ENCODE assay signal across 14 cellular contexts in the genomic region with DNA sequence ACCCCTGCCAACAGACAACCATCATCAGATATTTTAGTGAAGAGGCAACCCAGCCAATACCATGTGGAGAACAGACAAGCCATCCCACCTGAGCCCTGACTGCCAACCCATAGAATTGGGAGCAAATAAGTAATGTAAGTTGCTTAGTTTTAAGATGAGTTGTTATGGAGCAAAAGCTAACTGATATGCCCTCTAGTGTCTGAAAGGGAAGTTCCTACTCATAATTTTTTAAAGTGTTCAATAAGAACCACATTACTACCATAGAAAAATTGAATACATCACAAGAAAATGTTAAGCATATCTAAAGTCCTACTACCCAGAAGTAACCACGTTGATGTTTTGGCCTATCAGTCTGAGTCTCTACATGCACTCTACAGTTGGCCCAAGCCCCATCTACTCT. TPM values are rescaled to one million over a fixed set of nuclear protein-coding genes. Genes with fewer than 3 reads are reported as not detected.
DNase-seq lines count a peak whose midpoint lies in the region; ATAC-seq, FAIRE-seq and TF ChIP-seq lines count a peak whose summit lies in the region.
"Had no signal": no experiment of that assay in that cellular context is flagged by ENCODE, and none has a peak within 500 bp of the region (broad histone marks: within the 10 kb centered on the region; RNA-seq: fewer than 3 reads in every experiment).

No MANE protein-coding gene starts in this region.

- peak; percentile 25 for TF ChIP-seq CTCF in AG09319 (IDR thresholded peaks at IDR 0.05; ENCODE audit: low read depth, low read length)
- TF ChIP-seq CTCF in PC-3 (conservative IDR thresholded peaks at IDR 0.05; ENCODE audit: low read depth, low read length), result peak; percentile 67
- TF ChIP-seq CTCF in fibroblast of pulmonary artery (IDR thresholded peaks at IDR 0.05; ENCODE audit: low read length, missing control alignments), result peak; percentile 35
- no peak for TF ChIP-seq CTCF in CD8-positive, alpha-beta T cell (IDR thresholded peaks at IDR 0.05)

- no peaks in the 10 kb centered on the region for H3K36me3 Mint-ChIP-seq in CD8-positive, alpha-beta T cell

- ATAC-seq in GM18511 (IDR thresholded peaks at IDR 0.05; ENCODE audit: unreplicated experiment) (peak; percentile 68), PC-3 (peak; percentile 38; the same call in 1 of the 2 replicates), GM18873 (IDR thresholded peaks at IDR 0.05; ENCODE audit: low FRiP score, unreplicated experiment) (no peak)
- no peak for ATAC-seq in CD8-positive, alpha-beta T cell

- H3K9me2 ChIP-seq in PC-3 (replicated peaks; ENCODE audit: low read length), result no peaks in the 10 kb centered on the region

- no peak overlapping the region for H2AFZ ChIP-seq in PC-3 (ENCODE audit: low read length)

- no peak for DNase-seq in AG09319 (ENCODE audit: extremely low read depth, low read depth)
- DNase-seq in PC-3, result peak; percentile 39
- peak; percentile 18 for DNase-seq in fibroblast of pulmonary artery (ENCODE audit: low read depth)
- no peak for DNase-seq in activated T-cell treated with anti-CD3 and anti-CD28 coated beads, Interleukin-2, amount 50 U/mL, for 1 hour
- no peak for DNase-seq in CD8-positive, alpha-beta T cell
- no peak for DNase-seq in small intestine
- DNase-seq: activated CD4-positive, alpha-beta T cell treated with anti-CD3 and anti-CD28 coated beads, Interleukin-2, amount 10 ng/mL, durations not matched to agents 24 days and 14 days; activated naive CD4-positive, alpha-beta T cell treated with Interleukin-2 at 50 U/mL for 16 hours; COR-L47; effector memory CD4-positive, alpha-beta T cell; islet precursor cell; thyroid gland had no signal

- no peaks in the 10 kb centered on the region for H3F3A ChIP-seq in PC-3 (ENCODE audit: low read length, unreplicated experiment)

- H3K36me3 ChIP-seq in PC-3 (ENCODE audit: low read depth, low read length) (no peaks in the 10 kb centered on the region), small intestine (ENCODE audit: control insufficient read depth in 2 of 2, insufficient read depth in 2 of 2, low read length in 2 of 2) (no peaks in the 10 kb centered on the region)
- no peaks in the 10 kb centered on the region for H3K36me3 ChIP-seq in CD8-positive, alpha-beta T cell (ENCODE audit: insufficient read depth, low read length)
- H3K36me3 ChIP-seq: thyroid gland had no signal

- no peak overlapping the region for H3K4me3 ChIP-seq in PC-3 (ENCODE audit: low read length)
- H3K4me3 ChIP-seq in fibroblast of pulmonary artery (replicated peaks; ENCODE audit: low read depth, low read length), result no peak overlapping the region
- no peak overlapping the region for H3K4me3 ChIP-seq in CD8-positive, alpha-beta T cell (ENCODE audit: low read depth, low read length)
- H3K4me3 ChIP-seq in small intestine (ENCODE audit: low read depth in 1 of 2, low read length in 2 of 2), result no peak overlapping the region
- H3K4me3 ChIP-seq: thyroid gland had no signal

- WGBS in small intestine, 3 donors, result 0 to 11% (median 10%) methylated on average over 1 of the region's 1 CpG

- H3K4me1 ChIP-seq in PC-3 (ENCODE audit: insufficient read depth, low read length) (no peaks in the 10 kb centered on the region), small intestine (ENCODE audit: control insufficient read depth in 2 of 2, insufficient read depth in 1 of 2, low read depth in 1 of 2, low read length in 1 of 2) (no peaks in the 10 kb centered on the region)
- H3K4me1 ChIP-seq in CD8-positive, alpha-beta T cell (ENCODE audit: insufficient read depth, low read length), result no peaks in the 10 kb centered on the region

- H3K79me2 ChIP-seq in PC-3 (ENCODE audit: low read length), result no peaks in the 10 kb centered on the region

- CTCF ChIA-PET in PC-3 (lab: Charles Lee), result interaction anchor here (0.9 kb wide), 1 partner anchor 189 kb away, joined by 5 read pairs; no protein-coding TSS in a partner anchor
- CTCF ChIA-PET in CD8-positive, alpha-beta T cell (lab: Charles Lee), result interaction anchor here (1.4 kb wide), 1 partner anchor 19 kb away, joined by 4 read pairs; no protein-coding TSS in a partner anchor

- peaks cover 9% of the 10 kb centered on the region for H3K27me3 Mint-ChIP-seq in CD8-positive, alpha-beta T cell (ENCODE audit: low read depth)

- H3K9me3 ChIP-seq in PC-3 (ENCODE audit: low read length), result no peaks in the 10 kb centered on the region
- no peaks in the 10 kb centered on the region for H3K9me3 ChIP-seq in CD8-positive, alpha-beta T cell (ENCODE audit: low read length)
- no peaks in the 10 kb centered on the region for H3K9me3 ChIP-seq in small intestine (ENCODE audit: control insufficient read depth, low read depth)
- H3K9me3 ChIP-seq: thyroid gland had no signal

- no TSS peak for BruUV-seq in PC-3 (replicated peaks; lab: Mats Ljungman, UMichigan)

- POLR2A ChIA-PET in PC-3 (lab: Charles Lee; ENCODE audit: unreplicated experiment), result interaction anchor here (0.6 kb wide), 1 partner anchor 9 kb away, joined by 3 read pairs; no protein-coding TSS in a partner anchor
- POLR2A ChIA-PET in CD8-positive, alpha-beta T cell (lab: Charles Lee), result no interaction called here

- no peaks in the 10 kb centered on the region for H4K20me1 ChIP-seq in PC-3 (ENCODE audit: low read length)

- no peak overlapping the region for H3K4me3 Mint-ChIP-seq in CD8-positive, alpha-beta T cell
- H3K4me3 Mint-ChIP-seq: activated CD4-positive, alpha-beta T cell treated with anti-CD3 and anti-CD28 coated beads, Interleukin-2, amount 10 ng/mL, durations not matched to agents 24 days and 14 days had no signal

- H3K27ac ChIP-seq in PC-3 (ENCODE audit: low read length) (no peak overlapping the region), small intestine (ENCODE audit: low read depth in 1 of 2, low read length in 1 of 2) (no peak overlapping the region)
- H3K27ac ChIP-seq in CD8-positive, alpha-beta T cell (ENCODE audit: low read depth, low read length), result no peak overlapping the region

- H3K9ac ChIP-seq in PC-3 (ENCODE audit: low read length), result no peak overlapping the region

- H3K9me3 Mint-ChIP-seq in CD8-positive, alpha-beta T cell, result no peaks in the 10 kb centered on the region
- H3K9me3 Mint-ChIP-seq: activated CD4-positive, alpha-beta T cell treated with anti-CD3 and anti-CD28 coated beads, Interleukin-2, amount 10 ng/mL, durations not matched to agents 24 days and 14 days had no signal

- H3K27me3 ChIP-seq in PC-3 (ENCODE audit: low read length) (no peaks in the 10 kb centered on the region), small intestine (ENCODE audit: control insufficient read depth in 2 of 2, insufficient read depth in 2 of 2, low read length in 2 of 2) (no peaks in the 10 kb centered on the region)
- no peaks in the 10 kb centered on the region for H3K27me3 ChIP-seq in CD8-positive, alpha-beta T cell (ENCODE audit: insufficient read depth, low read length)
- H3K27me3 ChIP-seq: thyroid gland had no signal

- FAIRE-seq in small intestine (lab: Jason Lieb, UNC), result no peak

- no peaks in the 10 kb centered on the region for H3K4me1 Mint-ChIP-seq in CD8-positive, alpha-beta T cell (ENCODE audit: low read depth)
- H3K4me1 Mint-ChIP-seq: activated CD4-positive, alpha-beta T cell treated with anti-CD3 and anti-CD28 coated beads, Interleukin-2, amount 10 ng/mL, durations not matched to agents 24 days and 14 days had no signal

- intact Hi-C loops in PC-3 (cut with micrococcal nuclease), result no loop called here
- intact Hi-C loops in CD8-positive, alpha-beta T cell (cut with DNase I, micrococcal nuclease), result no loop called here

- H3K4me2 ChIP-seq in PC-3 (ENCODE audit: low read length), result no peak overlapping the region

- H3K27ac Mint-ChIP-seq in CD8-positive, alpha-beta T cell, result no peak overlapping the region
- H3K27ac Mint-ChIP-seq: activated CD4-positive, alpha-beta T cell treated with anti-CD3 and anti-CD28 coated beads, Interleukin-2, amount 10 ng/mL, durations not matched to agents 24 days and 14 days had no signal

RNA-seq across cellular contexts. Expression of gene SLC36A4, which starts 50.8 kb away (rescaled TPM):
- 10.5 and 21.3 TPM in 2 replicates for total RNA-seq in PC-3 (2014; rRNA removed)
- total RNA-seq in CD8-positive, alpha-beta T cell, result 10 to 100 TPM; 16.8 to 17.6 TPM
- polyA plus RNA-seq in small intestine, result 1 to 10 TPM in 2 of 3 donors, under 1 TPM in 1; 0.45 to 3.4 (median 1.4) TPM

Comparison
In these comparisons a context has a peak if more than half of its experiments do, and no peak if none do; other contexts are left out.
1. DNase-seq: peak in PC-3 (single experiment) and fibroblast of pulmonary artery (single experiment); none in AG09319 (single experiment), activated T-cell treated with anti-CD3 and anti-CD28 coated beads, Interleukin-2, amount 50 U/mL, for 1 hour (single experiment), CD8-positive, alpha-beta T cell (0 of 7) and small intestine (single experiment).
2. ATAC-seq: peak in GM18511 (single experiment) and PC-3 (single experiment); none in GM18873 (single experiment) and CD8-positive, alpha-beta T cell (single experiment).